In the genomic region with DNA sequence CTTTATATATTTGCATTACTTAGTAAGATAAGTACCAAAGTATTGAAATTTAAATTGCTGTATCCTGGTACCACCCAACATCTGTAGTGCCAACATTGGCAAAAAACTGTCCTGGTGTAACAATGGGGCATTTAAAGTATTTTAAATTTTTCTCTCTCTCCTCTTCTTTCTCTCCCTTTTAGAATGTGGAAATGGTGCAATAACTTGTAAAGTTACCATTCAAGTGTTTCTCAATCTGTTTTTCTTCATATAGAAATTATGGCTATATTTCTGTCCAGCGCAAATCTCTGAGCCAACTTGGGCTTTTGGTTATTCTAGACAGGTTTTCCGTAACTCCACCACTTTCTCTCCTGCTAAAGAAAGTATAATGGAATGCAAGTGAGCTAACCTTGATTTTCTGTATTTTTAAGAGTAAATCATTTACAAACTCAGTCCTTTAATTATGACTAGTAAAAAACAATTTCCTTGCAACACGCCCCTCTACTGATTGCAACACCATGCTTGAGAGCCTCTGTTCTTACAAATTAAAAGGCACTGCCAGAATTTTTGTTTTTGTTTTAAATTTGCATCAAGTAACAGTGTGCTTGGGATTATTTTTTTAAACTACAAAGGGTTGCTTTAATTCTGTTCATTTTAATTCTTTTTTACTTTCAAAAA, we compare ENCODE assay signal across 14 cellular contexts.
DNase-seq lines count a peak whose midpoint lies in the region; FAIRE-seq and TF ChIP-seq lines count a peak whose summit lies in the region.
"Had no signal": no experiment of that assay in that cellular context is flagged by ENCODE, and none has a peak within 500 bp of the region (broad histone marks: within the 10 kb centered on the region; RNA-seq: fewer than 3 reads in every experiment).

No MANE protein-coding gene starts in this region.

- H3K23ac ChIP-seq in neuronal stem cell (ENCODE audit: low read depth, low read length, poor library complexity) = no peak overlapping the region

- no peak overlapping the region for H2AK5ac ChIP-seq in neuronal stem cell (ENCODE audit: low read depth, low read length)

- no peak overlapping the region for H3K14ac ChIP-seq in neuronal stem cell (ENCODE audit: low read length)

- WGBS in neuronal stem cell (ENCODE audit: extremely low coverage in 2 of 2, insufficient read length in 2 of 2, insufficient replicate concordance in 1 of 2), 2 donors = no CpG with 5 or more reads among the region's 3 CpGs

- H3K4me1 ChIP-seq in neuronal stem cell (ENCODE audit: control insufficient read depth in 2 of 2, insufficient read depth in 1 of 2, low read depth in 1 of 2, low read length in 2 of 2) = no peaks in the 10 kb centered on the region

- peak overlapping the region; percentile 85 to 97 (median 96) for H3K27ac Mint-ChIP-seq in nephron
- H3K27ac Mint-ChIP-seq: activated CD4-positive, alpha-beta T cell treated with anti-CD3 and anti-CD28 coated beads for 36 hours; naive B cell had no signal

- H4K8ac ChIP-seq in neuronal stem cell (ENCODE audit: low read depth, low read length) = no peak overlapping the region

- H3K36me3 ChIP-seq in neuronal stem cell (replicated peaks in 1 of 2; ENCODE audit: control insufficient read depth in 2 of 2, insufficient read depth in 2 of 2, low read length in 2 of 2) = no peaks in the 10 kb centered on the region

- H3K4me2 ChIP-seq in neuronal stem cell (ENCODE audit: insufficient read depth, low read length, poor library complexity, severe bottlenecking) = no peak overlapping the region

- H2AFZ ChIP-seq in neuronal stem cell (ENCODE audit: low read length) = no peak overlapping the region

- no peak overlapping the region for H3K18ac ChIP-seq in neuronal stem cell (ENCODE audit: low read length)

- H3K79me1 ChIP-seq in neuronal stem cell (ENCODE audit: low read depth, low read length) = no peaks in the 10 kb centered on the region

- peaks cover 4% of the 10 kb centered on the region for H3K36me3 Mint-ChIP-seq in nephron (ENCODE audit: low read depth)

- no peak overlapping the region for H3K4me3 ChIP-seq in neuronal stem cell (ENCODE audit: low read length in 2 of 2)

- H3K27ac ChIP-seq in neuronal stem cell (replicated peaks; ENCODE audit: low read length) = no peak overlapping the region

- no peak overlapping the region for H3K4ac ChIP-seq in neuronal stem cell (ENCODE audit: low read length)

- no peaks in the 10 kb centered on the region for H3K27me3 Mint-ChIP-seq in nephron (ENCODE audit: low read depth)
- H3K27me3 Mint-ChIP-seq: naive B cell had no signal

- DNase-seq in GF-D8 (lab: John Stamatoyannopoulos, UW) = peak; percentile 63
- peak; percentile 69 for DNase-seq in NOMO-1 treated with dmso at 0.1 percent for 144 hours (lab: John Stamatoyannopoulos, UW; ENCODE audit: unreplicated experiment)
- DNase-seq in fibroblast of the conjunctiva (ENCODE audit: low read depth) = peak; percentile 43
- no peak for DNase-seq in activated gamma-delta T cell (lab: John Stamatoyannopoulos, UW)
- DNase-seq in neuronal stem cell (ENCODE audit: low spot score) = no peak
- DNase-seq in frontal cortex (ENCODE audit: low spot score in 2 of 2) = no peak
- no peak for DNase-seq in GM19239 (ENCODE audit: insufficient read length, low spot score)
- DNase-seq: activated CD4-positive, alpha-beta T cell treated with anti-CD3 and anti-CD28 coated beads for 36 hours; activated T-cell treated with anti-CD3 and anti-CD28 coated beads, Interleukin-2, amount 50 U/mL, for 4 hours; naive B cell; NCI-H1105; stimulated activated CD4-positive, alpha-beta T cell treated with anti-CD3 and anti-CD28 coated beads, Interleukin-4, amount 100 ng/mL, for 24 hours had no signal

- no peak for TF ChIP-seq CTCF in nephron (IDR thresholded peaks at IDR 0.05; ENCODE audit: unreplicated experiment in 3 of 3)

- no peak overlapping the region for H2BK15ac ChIP-seq in neuronal stem cell (ENCODE audit: low read length)

- H4K91ac ChIP-seq in neuronal stem cell (ENCODE audit: low read depth, low read length, poor library complexity) = no peak overlapping the region

- H2BK120ac ChIP-seq in neuronal stem cell (ENCODE audit: low read depth, low read length) = no peak overlapping the region

- H3K4me3 Mint-ChIP-seq in nephron = peak overlapping the region in 1 of 3 experiments; percentile 26
- H3K4me3 Mint-ChIP-seq: activated CD4-positive, alpha-beta T cell treated with anti-CD3 and anti-CD28 coated beads for 36 hours; activated T-cell treated with anti-CD3 and anti-CD28 coated beads, Interleukin-2, amount 50 U/mL, for 4 hours; naive B cell had no signal

- peaks cover 0 to 3% of the 10 kb centered on the region in 2 donors for H3K9me3 ChIP-seq in neuronal stem cell (replicated peaks in 1 of 2; ENCODE audit: control insufficient read depth in 2 of 2, insufficient read depth in 1 of 2, low read depth in 1 of 2, low read length in 2 of 2)

- H2BK12ac ChIP-seq in neuronal stem cell (ENCODE audit: low read length) = no peak overlapping the region

- H3K9ac ChIP-seq in neuronal stem cell (ENCODE audit: low read depth, low read length, poor library complexity) = no peak overlapping the region

- no peak overlapping the region for H2BK5ac ChIP-seq in neuronal stem cell (ENCODE audit: low read length)

- no peaks in the 10 kb centered on the region for H3K27me3 ChIP-seq in neuronal stem cell (ENCODE audit: control insufficient read depth in 3 of 3, insufficient read depth in 3 of 3, low read depth in 1 of 3, low read length in 3 of 3)

- H3K4me1 Mint-ChIP-seq in nephron = peaks cover 22% of the 10 kb centered on the region
- H3K4me1 Mint-ChIP-seq: naive B cell had no signal

- H3K9me3 Mint-ChIP-seq in nephron = no peaks in the 10 kb centered on the region
- H3K9me3 Mint-ChIP-seq: activated T-cell treated with anti-CD3 and anti-CD28 coated beads, Interleukin-2, amount 50 U/mL, for 4 hours had no signal

- FAIRE-seq in frontal cortex (lab: Jason Lieb, UNC) (no peak), GM19239 (lab: Jason Lieb, UNC) (no peak)
- FAIRE-seq: islet of Langerhans had no signal

Comparison
In these comparisons a context has a peak if more than half of its experiments do, and no peak if none do; other contexts are left out.
1. DNase-seq: peak in GF-D8 (single experiment), NOMO-1 treated with dmso at 0.1 percent for 144 hours (single experiment) and fibroblast of the conjunctiva (single experiment); none in activated gamma-delta T cell (single experiment), neuronal stem cell (single experiment), frontal cortex (0 of 2) and GM19239 (single experiment).